Comparison of ENCODE assay signal across 8 cellular contexts in the genomic region with DNA sequence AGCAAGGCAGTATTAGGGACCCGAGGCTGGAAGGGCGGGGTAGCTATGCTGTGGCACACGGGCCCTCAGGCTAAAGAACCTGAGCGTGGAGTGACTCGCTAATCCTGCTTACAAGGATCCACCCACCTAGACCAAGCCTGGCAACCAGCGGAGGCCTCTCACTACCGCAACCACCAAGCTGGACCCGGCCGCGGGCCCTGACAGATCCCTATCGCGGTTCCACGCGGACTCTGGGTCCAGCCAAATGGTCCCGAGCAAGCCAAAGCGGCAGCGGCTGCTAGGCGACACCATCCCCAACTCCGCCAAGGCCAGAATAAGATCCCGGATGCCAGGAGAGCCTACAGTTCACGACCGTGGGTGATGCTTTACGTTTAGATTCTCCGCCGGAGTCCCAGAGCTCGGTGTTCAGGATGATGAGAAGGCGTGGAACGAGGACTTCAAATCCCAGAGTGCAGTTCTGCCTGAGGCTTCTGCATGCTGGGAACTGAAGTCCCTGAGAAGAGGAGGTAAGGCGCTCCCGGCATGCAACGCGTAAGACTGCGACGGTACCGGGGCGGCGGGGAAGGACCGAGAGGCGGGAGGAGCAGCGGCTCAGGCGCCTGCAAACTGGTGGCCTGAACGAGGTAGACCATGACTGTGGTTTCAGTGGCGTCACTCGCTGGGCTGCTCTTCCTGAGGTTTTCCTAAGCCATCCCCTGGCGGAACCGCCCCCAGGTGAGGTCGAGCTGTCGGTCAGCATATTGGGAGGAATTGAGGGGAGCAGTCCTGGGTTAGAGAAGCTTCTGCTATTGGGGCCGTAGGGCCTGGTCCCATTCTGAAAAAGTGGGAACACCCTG. TPM values are rescaled to one million over a fixed set of nuclear protein-coding genes. Genes with fewer than 3 reads are reported as not detected.
DNase-seq lines count a peak whose midpoint lies in the region; ATAC-seq and TF ChIP-seq lines count a peak whose summit lies in the region.

A gene with protein sequence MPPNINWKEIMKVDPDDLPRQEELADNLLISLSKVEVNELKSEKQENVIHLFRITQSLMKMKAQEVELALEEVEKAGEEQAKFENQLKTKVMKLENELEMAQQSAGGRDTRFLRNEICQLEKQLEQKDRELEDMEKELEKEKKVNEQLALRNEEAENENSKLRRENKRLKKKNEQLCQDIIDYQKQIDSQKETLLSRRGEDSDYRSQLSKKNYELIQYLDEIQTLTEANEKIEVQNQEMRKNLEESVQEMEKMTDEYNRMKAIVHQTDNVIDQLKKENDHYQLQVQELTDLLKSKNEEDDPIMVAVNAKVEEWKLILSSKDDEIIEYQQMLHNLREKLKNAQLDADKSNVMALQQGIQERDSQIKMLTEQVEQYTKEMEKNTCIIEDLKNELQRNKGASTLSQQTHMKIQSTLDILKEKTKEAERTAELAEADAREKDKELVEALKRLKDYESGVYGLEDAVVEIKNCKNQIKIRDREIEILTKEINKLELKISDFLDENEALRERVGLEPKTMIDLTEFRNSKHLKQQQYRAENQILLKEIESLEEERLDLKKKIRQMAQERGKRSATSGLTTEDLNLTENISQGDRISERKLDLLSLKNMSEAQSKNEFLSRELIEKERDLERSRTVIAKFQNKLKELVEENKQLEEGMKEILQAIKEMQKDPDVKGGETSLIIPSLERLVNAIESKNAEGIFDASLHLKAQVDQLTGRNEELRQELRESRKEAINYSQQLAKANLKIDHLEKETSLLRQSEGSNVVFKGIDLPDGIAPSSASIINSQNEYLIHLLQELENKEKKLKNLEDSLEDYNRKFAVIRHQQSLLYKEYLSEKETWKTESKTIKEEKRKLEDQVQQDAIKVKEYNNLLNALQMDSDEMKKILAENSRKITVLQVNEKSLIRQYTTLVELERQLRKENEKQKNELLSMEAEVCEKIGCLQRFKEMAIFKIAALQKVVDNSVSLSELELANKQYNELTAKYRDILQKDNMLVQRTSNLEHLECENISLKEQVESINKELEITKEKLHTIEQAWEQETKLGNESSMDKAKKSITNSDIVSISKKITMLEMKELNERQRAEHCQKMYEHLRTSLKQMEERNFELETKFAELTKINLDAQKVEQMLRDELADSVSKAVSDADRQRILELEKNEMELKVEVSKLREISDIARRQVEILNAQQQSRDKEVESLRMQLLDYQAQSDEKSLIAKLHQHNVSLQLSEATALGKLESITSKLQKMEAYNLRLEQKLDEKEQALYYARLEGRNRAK (N-terminal part only) (minus strand): TSS at position 315 of the 836 bp plus-strand sequence. CDS start 781 bp downstream, outside the sequence.
TMTC3 (plus strand) TSS at position 534 of the 836 bp plus-strand sequence. CDS start 6,009 bp downstream, outside the sequence.

- DNase-seq in GM10248 (ENCODE audit: extremely low spot score) (peak; percentile 91), NCI-H1092 (lab: John Stamatoyannopoulos, UW) (peak; percentile 97), SK-N-SH (peak; percentile 84), glomerular endothelial cell (ENCODE audit: extremely low read depth, low read depth, low spot score) (peak; percentile 99), nucleus accumbens (lab: John Stamatoyannopoulos, UW) (peak; percentile 83 to 100 (median 97)), superior temporal gyrus (ENCODE audit: extremely low spot score) (peak; percentile 100)
- DNase-seq in activated naive CD4-positive, alpha-beta T cell treated with anti-CD3 and anti-CD28 coated beads, Interleukin-2, amount 50 U/mL, for 72 hours (ENCODE audit: low spot score in 2 of 2), result peak; percentile 86 to 88

- no peak for TF ChIP-seq CTCF in GM10248 (IDR thresholded peaks at IDR 0.05; ENCODE audit: control extremely low read depth, extremely low read depth, low read depth, missing control alignments)
- no peak for TF ChIP-seq CTCF in SK-N-SH (IDR thresholded peaks at IDR 0.05)

- H3K9me2 ChIP-seq in SK-N-SH, result no peaks in the 10 kb centered on the region

- H3K27me3 ChIP-seq in SK-N-SH (ENCODE audit: insufficient read depth), result no peaks in the 10 kb centered on the region

- no peaks in the 10 kb centered on the region for H4K20me1 ChIP-seq in SK-N-SH (ENCODE audit: insufficient read depth)

- H3K36me3 Mint-ChIP-seq in activated naive CD4-positive, alpha-beta T cell treated with anti-CD3 and anti-CD28 coated beads, Interleukin-2, amount 50 U/mL, for 72 hours, result peaks cover 12 to 28% of the 10 kb centered on the region in 2 donors

- no peak for TF ChIP-seq RAD21 in SK-N-SH (IDR thresholded peaks at IDR 0.05; ENCODE audit: low read length)

- no peaks in the 10 kb centered on the region for H3K9me3 Mint-ChIP-seq in activated naive CD4-positive, alpha-beta T cell treated with anti-CD3 and anti-CD28 coated beads, Interleukin-2, amount 50 U/mL, for 72 hours

- peak within 1 kb of the TSS; percentile 76 to 89 for H3K27ac ChIP-seq in SK-N-SH (ENCODE audit: low read depth in 2 of 2, low read length in 1 of 2)

- H3K4me3 ChIP-seq in SK-N-SH (ENCODE audit: low read depth in 2 of 2, low read length in 1 of 2), result peak within 1 kb of the TSS; percentile 93 to 97

- H3K4me1 ChIP-seq in SK-N-SH (ENCODE audit: control insufficient read depth in 1 of 2, insufficient read depth in 2 of 2, low read depth in 1 of 2, low read length in 1 of 2), result peaks cover 0 to 8% of the 10 kb centered on the region in 2 experiments; a peak in 3 of 4 replicates

- peaks cover 6% of the 10 kb centered on the region for H3F3A ChIP-seq in SK-N-SH (replicated peaks; ENCODE audit: insufficient read depth)

- H3K27ac Mint-ChIP-seq in activated naive CD4-positive, alpha-beta T cell treated with anti-CD3 and anti-CD28 coated beads, Interleukin-2, amount 50 U/mL, for 72 hours, result peak within 1 kb of the TSS; percentile 95 to 96

- CTCF ChIA-PET in GM10248 (lab: Yijun Ruan, JAX), result interaction anchor here (1.0 to 2.5 kb wide), 3 partner anchors 10 to 18 kb away, joined by 3 to 9 read pairs (median 7); no protein-coding TSS in a partner anchor
- CTCF ChIA-PET in SK-N-SH (lab: Yijun Ruan, JAX), result interaction anchor here (0.6 to 1.6 kb wide), 5 partner anchors 12 to 1103 kb away, joined by 3 to 8 read pairs (median 3); no protein-coding TSS in a partner anchor

- WGBS in SK-N-SH (ENCODE audit: low lambda C conversion rate), result under 1% methylated on average over 19 of the region's 49 CpGs

- H3K9ac ChIP-seq in SK-N-SH, result peak within 1 kb of the TSS; percentile 73

- H3K79me2 ChIP-seq in SK-N-SH (ENCODE audit: insufficient read depth), result peaks cover 48% of the 10 kb centered on the region

- H3K36me3 ChIP-seq in SK-N-SH (replicated peaks in 1 of 2; ENCODE audit: control insufficient read depth in 1 of 2, insufficient read depth in 2 of 2, low read length in 1 of 2), result peaks cover 11 to 19% of the 10 kb centered on the region in 2 experiments

- ATAC-seq in HG02610 (IDR thresholded peaks at IDR 0.05; ENCODE audit: unreplicated experiment), result peak; percentile 97
- ATAC-seq in activated naive CD4-positive, alpha-beta T cell treated with anti-CD3 and anti-CD28 coated beads, Interleukin-2, amount 50 U/mL, for 72 hours, result peak; percentile 92 to 97

- TF ChIP-seq EP300 in SK-N-SH (IDR thresholded peaks at IDR 0.05; ENCODE audit: borderline replicate concordance in 1 of 2, low read depth in 1 of 2, low read length in 1 of 2), result no peak

- no peaks in the 10 kb centered on the region for H3K9me3 ChIP-seq in SK-N-SH

- H3K4me2 ChIP-seq in SK-N-SH, result peak within 1 kb of the TSS; percentile 85

- peak within 1 kb of the TSS; percentile 96 for H2AFZ ChIP-seq in SK-N-SH (ENCODE audit: low read depth)

- POLR2A ChIA-PET in GM10248 (lab: Yijun Ruan, JAX) (no interaction called here), SK-N-SH (lab: Yijun Ruan, JAX) (interaction anchor here (0.6 to 1.0 kb wide), 2 partner anchors 10 to 438 kb away, joined by 3 read pairs; partner anchors contain the start of gene KITLG)

TF ChIP-seq in SK-N-SH, 30 proteins besides CTCF, POLR2A, EP300 and RAD21 (continues in another document):
- TF ChIP-seq FOXJ3 (CRISPR knock-in tag; IDR thresholded peaks at IDR 0.05), result no peak
- 0 out of 2 replicates have a peak, but pooled peaks have one; percentile 30 for TF ChIP-seq RCOR1 (IDR thresholded peaks at IDR 0.05; ENCODE audit: low read length)
- TF ChIP-seq MXI1 (IDR thresholded peaks at IDR 0.05; ENCODE audit: low read depth, low read length), result peak; percentile 92
- TF ChIP-seq RFX5 (IDR thresholded peaks at IDR 0.05; ENCODE audit: low read length), result no peak
- TF ChIP-seq POLR2AphosphoS5 (IDR thresholded peaks at IDR 0.05; ENCODE audit: low read depth, low read length), result peak; percentile 74
- no peak for TF ChIP-seq FOXM1 (IDR thresholded peaks at IDR 0.05; ENCODE audit: low read depth)
- TF ChIP-seq TAF1 (IDR thresholded peaks at IDR 0.05; ENCODE audit: borderline replicate concordance, low read depth, low read length), result peak; percentile 42
- TF ChIP-seq TEAD4 (IDR thresholded peaks at IDR 0.05; ENCODE audit: borderline replicate concordance, insufficient read depth), result no peak
- no peak; the same call in 1 of the 2 replicates for TF ChIP-seq SIN3A (IDR thresholded peaks at IDR 0.05; ENCODE audit: borderline replicate concordance, low read depth, low read length)
- no peak for TF ChIP-seq SMC3 (IDR thresholded peaks at IDR 0.05; ENCODE audit: low read depth, low read length)
- TF ChIP-seq TCF12 (IDR thresholded peaks at IDR 0.05), result no peak
- no peak; the same call in none of the 2 replicates for TF ChIP-seq MAX (IDR thresholded peaks at IDR 0.05; ENCODE audit: low read depth)
- TF ChIP-seq FOSL2 (IDR thresholded peaks at IDR 0.05; ENCODE audit: borderline replicate concordance, low read depth), result no peak
- no peak for TF ChIP-seq RXRA (IDR thresholded peaks at IDR 0.05; ENCODE audit: borderline replicate concordance, low read depth)
- TF ChIP-seq NFIC (IDR thresholded peaks at IDR 0.05; ENCODE audit: borderline replicate concordance), result no peak

RNA-seq across cellular contexts. Expression of the first gene that starts in this region (rescaled TPM):
- 6.5 and 8.9 TPM in 2 replicates for polyA plus RNA-seq in SK-N-SH (2012; rRNA removed)
- polyA plus RNA-seq in SK-N-SH (2012; cell fraction: cytosol; rRNA removed), result 8.2 and 9.2 TPM in 2 replicates
- polyA plus RNA-seq in SK-N-SH (2012; cell fraction: nucleus; rRNA removed), result 14.6 and 25.8 TPM in 2 replicates
- 10 to 100 TPM; 10.3 to 15.7 TPM for total RNA-seq in activated naive CD4-positive, alpha-beta T cell treated with anti-CD3 and anti-CD28 coated beads, Interleukin-2, amount 50 U/mL, for 72 hours
- total RNA-seq in glomerular endothelial cell, result 15.8 and 19.0 TPM in 2 replicates

RNA-seq across cellular contexts. Expression of gene TMTC3, which starts in this region (rescaled TPM):
- polyA plus RNA-seq in SK-N-SH (2012; rRNA removed), result 2.8 and 3.7 TPM in 2 replicates
- polyA plus RNA-seq in SK-N-SH (2012; cell fraction: cytosol; rRNA removed), result 4.1 and 4.6 TPM in 2 replicates
- polyA plus RNA-seq in SK-N-SH (2012; cell fraction: nucleus; rRNA removed), result 1.2 and 3.1 TPM in 2 replicates
- 1 to 10 TPM; 4.1 to 4.5 TPM for total RNA-seq in activated naive CD4-positive, alpha-beta T cell treated with anti-CD3 and anti-CD28 coated beads, Interleukin-2, amount 50 U/mL, for 72 hours
- 24.0 and 31.2 TPM in 2 replicates for total RNA-seq in glomerular endothelial cell

Comparison
In these comparisons a context has a peak if more than half of its experiments do, and no peak if none do; other contexts are left out.
1. Peak in every context shown above with its lines: DNase-seq, ATAC-seq, H3K4me3 ChIP-seq and H3K27ac ChIP-seq.